8 cellular contexts compared by ENCODE assay signal in genomic region chr18:49178736-49179135, GRCh38.
A peak's percentile ranks its signal among the peaks of the same experiment; 100 is the strongest.
DNase-seq lines count a peak whose midpoint lies in the region; ATAC-seq and TF ChIP-seq lines count a peak whose summit lies in the region.

No MANE protein-coding gene starts in this region.

- H3K9me3 ChIP-seq in stomach, result no peaks in the 10 kb centered on the region

- ATAC-seq in HG03442 (IDR thresholded peaks at IDR 0.05; ENCODE audit: unreplicated experiment), result no peak

- H3K27me3 Mint-ChIP-seq in T-helper 2 cell treated with Interferon-gamma antibody and Interleukin-4, amounts not matched to agents 5 μg/mL and 100 μg/mL, for 36 hours (ENCODE audit: low read depth), result peaks cover 11% of the 10 kb centered on the region

- H3K27ac Mint-ChIP-seq in T-helper 2 cell treated with Interferon-gamma antibody and Interleukin-4, amounts not matched to agents 5 μg/mL and 100 μg/mL, for 36 hours, result no peak overlapping the region

- H3K9me3 Mint-ChIP-seq in T-helper 2 cell treated with Interferon-gamma antibody and Interleukin-4, amounts not matched to agents 5 μg/mL and 100 μg/mL, for 36 hours, result no peaks in the 10 kb centered on the region

- 33 to 47% (median 41%) methylated on average over 3 of the region's 3 CpGs for WGBS in stomach, 5 donors

- TF ChIP-seq CTCF in fibroblast of the aortic adventitia (IDR thresholded peaks at IDR 0.05; ENCODE audit: insufficient read depth, low read length) (peak; percentile 63), stomach (IDR thresholded peaks at IDR 0.05) (peak in 5 of 7 experiments; percentile 10 to 53 (median 34))

- H3K4me3 ChIP-seq in fibroblast of the aortic adventitia (ENCODE audit: low read depth, low read length), result no peak overlapping the region
- H3K4me3 ChIP-seq in stomach, result no peak overlapping the region

- DNase-seq in NCI-H2227 (lab: John Stamatoyannopoulos, UW; ENCODE audit: unreplicated experiment) (peak; percentile 43), NCI-H2227 treated with DMSO at 0.1 percent for 48 hours (lab: John Stamatoyannopoulos, UW) (no peak), OCI-M1 (lab: John Stamatoyannopoulos, UW) (peak; percentile 46), fibroblast of the aortic adventitia (ENCODE audit: low read depth) (peak; percentile 54), stomach (peak; percentile 34), T-helper 1 cell (no peak)
- no peak for DNase-seq in T-helper 2 cell treated with Interferon-gamma antibody and Interleukin-4, amounts not matched to agents 5 μg/mL and 100 μg/mL, for 36 hours (ENCODE audit: low spot score)

- no peak for TF ChIP-seq POLR2A in stomach (IDR thresholded peaks at IDR 0.05)

- TF ChIP-seq EP300 in stomach (IDR thresholded peaks at IDR 0.05), result no peak

- H3K4me3 Mint-ChIP-seq in T-helper 2 cell treated with Interferon-gamma antibody and Interleukin-4, amounts not matched to agents 5 μg/mL and 100 μg/mL, for 36 hours, result no peak overlapping the region

- peaks cover 22% of the 10 kb centered on the region for H3K4me1 Mint-ChIP-seq in T-helper 2 cell treated with Interferon-gamma antibody and Interleukin-4, amounts not matched to agents 5 μg/mL and 100 μg/mL, for 36 hours (ENCODE audit: low read depth)

- H3K4me1 ChIP-seq in stomach, result peaks cover 0 to 29% (median 6%) of the 10 kb centered on the region in 4 donors

- intact Hi-C loops in stomach (cut with DNase I; ENCODE audit: low total_unique reads), result no loop called here

- H3K36me3 Mint-ChIP-seq in T-helper 2 cell treated with Interferon-gamma antibody and Interleukin-4, amounts not matched to agents 5 μg/mL and 100 μg/mL, for 36 hours (ENCODE audit: low read depth), result peaks cover 2% of the 10 kb centered on the region

- H3K27ac ChIP-seq in stomach, result no peak overlapping the region

- H3K36me3 ChIP-seq in stomach, result no peaks in the 10 kb centered on the region

- no peaks in the 10 kb centered on the region for H3K27me3 ChIP-seq in stomach

Comparison
In these comparisons a context has a peak if more than half of its experiments do, and no peak if none do; other contexts are left out.
1. DNase-seq: peak in NCI-H2227 (single experiment), OCI-M1 (single experiment), fibroblast of the aortic adventitia (single experiment) and stomach (single experiment); none in NCI-H2227 treated with DMSO at 0.1 percent for 48 hours (single experiment), T-helper 2 cell treated with Interferon-gamma antibody and Interleukin-4, amounts not matched to agents 5 μg/mL and 100 μg/mL, for 36 hours (single experiment) and T-helper 1 cell (0 of 5).